In genomic region chr1:87404306-87404705, GRCh38 we compare ENCODE assay signal across 16 cellular contexts.
DNase-seq lines count a peak whose midpoint lies in the region; ATAC-seq and TF ChIP-seq lines count a peak whose summit lies in the region.
"Had no signal": no experiment of that assay in that cellular context is flagged by ENCODE, and none has a peak within 500 bp of the region (broad histone marks: within the 10 kb centered on the region; RNA-seq: fewer than 3 reads in every experiment).

No MANE protein-coding gene starts in this region.

- H2AFZ ChIP-seq in hepatocyte, result no peak overlapping the region

- DNase-seq in activated CD8-positive, alpha-beta memory T cell treated with anti-CD3 and anti-CD28 coated beads, Interleukin-2, amount 10 ng/mL, durations not matched to agents 7 days and 5 days, result peak; percentile 45
- no peak for DNase-seq in activated CD8-positive, alpha-beta memory T cell treated with anti-CD3 and anti-CD28 coated beads, Interleukin-2, amount 50 U/mL, for 48 hours
- DNase-seq in ELR (ENCODE audit: low read depth), result peak; percentile 3
- peak in 4 of 34 experiments; percentile 2 to 16 (median 8) for DNase-seq in T-cell
- peak; percentile 1 to 23 (median 5) for DNase-seq in effector memory CD4-positive, alpha-beta T cell
- DNase-seq in head of caudate nucleus, result no peak
- DNase-seq in hepatocyte (ENCODE audit: low spot score), result no peak
- DNase-seq in cerebellum (ENCODE audit: low spot score), result no peak
- DNase-seq: foreskin fibroblast, H9, Peyer's patch, retina had no signal

- peaks cover 25% of the 10 kb centered on the region for H3K4me1 Mint-ChIP-seq in activated CD8-positive, alpha-beta memory T cell treated with anti-CD3 and anti-CD28 coated beads, Interleukin-2, amount 10 ng/mL, durations not matched to agents 7 days and 5 days
- H3K4me1 Mint-ChIP-seq in T-cell, result peaks cover 11 to 30% (median 14%) of the 10 kb centered on the region in 3 donors

- no peak for TF ChIP-seq CTCF in hepatocyte (IDR thresholded peaks at IDR 0.05; ENCODE audit: poor library complexity)

- H3K27me3 Mint-ChIP-seq in activated CD8-positive, alpha-beta memory T cell treated with anti-CD3 and anti-CD28 coated beads, Interleukin-2, amount 10 ng/mL, durations not matched to agents 7 days and 5 days, result no peaks in the 10 kb centered on the region
- no peaks in the 10 kb centered on the region for H3K27me3 Mint-ChIP-seq in T-cell

- no peaks in the 10 kb centered on the region for H3K9me3 ChIP-seq in effector memory CD4-positive, alpha-beta T cell (ENCODE audit: control insufficient read depth, low read length)
- H3K9me3 ChIP-seq in hepatocyte (ENCODE audit: low read depth), result no peaks in the 10 kb centered on the region
- H3K9me3 ChIP-seq: ascending aorta, Peyer's patch had no signal

- POLR2A ChIA-PET in T-cell (lab: Charles Lee), result interaction anchor here in 1 of 2 donors (0.7 kb wide), 1 partner anchor 20 kb away, joined by 3 read pairs; no protein-coding TSS in a partner anchor

- no peaks in the 10 kb centered on the region for H3K79me2 ChIP-seq in hepatocyte

- no peaks in the 10 kb centered on the region for H3K9me2 ChIP-seq in hepatocyte (replicated peaks; ENCODE audit: insufficient read depth)

- peaks cover 12% of the 10 kb centered on the region for H3K4me1 ChIP-seq in effector memory CD4-positive, alpha-beta T cell (ENCODE audit: control insufficient read depth, insufficient read depth, low read length, poor library complexity, severe bottlenecking)
- H3K4me1 ChIP-seq in hepatocyte (ENCODE audit: insufficient read depth), result no peaks in the 10 kb centered on the region
- H3K4me1 ChIP-seq: ascending aorta had no signal

- H3K27me3 ChIP-seq in effector memory CD4-positive, alpha-beta T cell (replicated peaks; ENCODE audit: control insufficient read depth, insufficient read depth, low read length, poor library complexity, severe bottlenecking), result no peaks in the 10 kb centered on the region
- no peaks in the 10 kb centered on the region for H3K27me3 ChIP-seq in hepatocyte
- H3K27me3 ChIP-seq: ascending aorta, Peyer's patch had no signal

- H3K9me3 Mint-ChIP-seq in activated CD8-positive, alpha-beta memory T cell treated with anti-CD3 and anti-CD28 coated beads, Interleukin-2, amount 10 ng/mL, durations not matched to agents 7 days and 5 days (ENCODE audit: low read depth), result peaks cover 2% of the 10 kb centered on the region
- no peaks in the 10 kb centered on the region for H3K9me3 Mint-ChIP-seq in T-cell

- H3K4me3 ChIP-seq in effector memory CD4-positive, alpha-beta T cell (ENCODE audit: insufficient read depth, low read depth, low read length, poor library complexity, severe bottlenecking), result no peak overlapping the region
- H3K4me3 ChIP-seq in hepatocyte, result no peak overlapping the region
- H3K4me3 ChIP-seq: ascending aorta, Peyer's patch had no signal

- H3K36me3 ChIP-seq in effector memory CD4-positive, alpha-beta T cell (ENCODE audit: control insufficient read depth, insufficient read depth, low read length), result no peaks in the 10 kb centered on the region
- H3K36me3 ChIP-seq in hepatocyte (replicated peaks; ENCODE audit: insufficient read depth, low read depth), result no peaks in the 10 kb centered on the region
- H3K36me3 ChIP-seq: ascending aorta, Peyer's patch had no signal

- no peak overlapping the region for H3K27ac ChIP-seq in effector memory CD4-positive, alpha-beta T cell (ENCODE audit: insufficient read depth, low read length, poor library complexity, severe bottlenecking)
- H3K27ac ChIP-seq in hepatocyte, result no peak overlapping the region
- H3K27ac ChIP-seq: ascending aorta, Peyer's patch, VCaP had no signal

- WGBS in hepatocyte (ENCODE audit: low lambda C conversion rate, missing lambda C conversion rate), result 68% methylated on average over 3 of the region's 3 CpGs

- CTCF ChIA-PET in activated CD8-positive, alpha-beta memory T cell treated with anti-CD3 and anti-CD28 coated beads, Interleukin-2, amount 10 ng/mL, durations not matched to agents 7 days and 5 days (lab: Charles Lee), result interaction anchor here (1.0 kb wide), 1 partner anchor 70 kb away, joined by 3 read pairs; no protein-coding TSS in a partner anchor
- CTCF ChIA-PET in T-cell (lab: Charles Lee), result no interaction called here

- no peak overlapping the region for H3K4me2 ChIP-seq in hepatocyte

- H3K36me3 Mint-ChIP-seq in activated CD8-positive, alpha-beta memory T cell treated with anti-CD3 and anti-CD28 coated beads, Interleukin-2, amount 10 ng/mL, durations not matched to agents 7 days and 5 days, result peaks cover 7% of the 10 kb centered on the region
- H3K36me3 Mint-ChIP-seq in T-cell, result no peaks in the 10 kb centered on the region
- H3K36me3 Mint-ChIP-seq: CD14-positive monocyte had no signal

- no peak overlapping the region for H3K4me3 Mint-ChIP-seq in activated CD8-positive, alpha-beta memory T cell treated with anti-CD3 and anti-CD28 coated beads, Interleukin-2, amount 10 ng/mL, durations not matched to agents 7 days and 5 days
- no peak overlapping the region for H3K4me3 Mint-ChIP-seq in T-cell
- H3K4me3 Mint-ChIP-seq: CD14-positive monocyte, H9 had no signal

- no peak overlapping the region for H3K27ac Mint-ChIP-seq in activated CD8-positive, alpha-beta memory T cell treated with anti-CD3 and anti-CD28 coated beads, Interleukin-2, amount 10 ng/mL, durations not matched to agents 7 days and 5 days
- H3K27ac Mint-ChIP-seq in T-cell, result peak overlapping the region; percentile 29 to 35
- H3K27ac Mint-ChIP-seq: CD14-positive monocyte, H9 had no signal

- ATAC-seq in activated CD8-positive, alpha-beta memory T cell treated with anti-CD3 and anti-CD28 coated beads, Interleukin-2, amount 10 ng/mL, durations not matched to agents 7 days and 5 days, result peak; percentile 93
- ATAC-seq in T-cell (replicated peaks in 1 of 4), result peak; percentile 76 to 94 (median 84)
- ATAC-seq: left lobe of liver had no signal

- no peaks in the 10 kb centered on the region for H4K20me1 ChIP-seq in hepatocyte (ENCODE audit: insufficient read depth, poor library complexity, severe bottlenecking)

- intact Hi-C loops in head of caudate nucleus (cut with DNase I), result loop anchor here (10.0 kb wide), 1 partner anchor 70 kb away; no protein-coding TSS in a partner anchor

Comparison
In these comparisons a context has a peak if more than half of its experiments do, and no peak if none do; other contexts are left out.
1. DNase-seq: peak in activated CD8-positive, alpha-beta memory T cell treated with anti-CD3 and anti-CD28 coated beads, Interleukin-2, amount 10 ng/mL, durations not matched to agents 7 days and 5 days (single experiment), ELR (single experiment) and effector memory CD4-positive, alpha-beta T cell (3 of 3); none in activated CD8-positive, alpha-beta memory T cell treated with anti-CD3 and anti-CD28 coated beads, Interleukin-2, amount 50 U/mL, for 48 hours (single experiment), head of caudate nucleus (0 of 42), hepatocyte (single experiment) and cerebellum (single experiment).